ENCODE assay signal across 9 cellular contexts in genomic region chr18:9708882-9709877, GRCh38. TPM values are rescaled to one million over a fixed set of nuclear protein-coding genes. Genes with fewer than 3 reads are reported as not detected.
DNase-seq lines count a peak whose midpoint lies in the region; ATAC-seq and TF ChIP-seq lines count a peak whose summit lies in the region.
"Had no signal": no experiment of that assay in that cellular context is flagged by ENCODE, and none has a peak within 500 bp of the region (broad histone marks: within the 10 kb centered on the region; RNA-seq: fewer than 3 reads in every experiment).

No MANE protein-coding gene starts in this region.

- H3K27ac ChIP-seq in SK-N-SH (ENCODE audit: low read depth in 2 of 2, low read length in 1 of 2) (peak overlapping the region in 1 of 2 experiments; percentile 10; a peak in 1 of 4 replicates), esophagus muscularis mucosa (replicated peaks in 1 of 4) (peak overlapping the region; percentile 92 to 97 (median 94))
- H3K27ac ChIP-seq: 22Rv1 had no signal

- ATAC-seq in natural killer cell (peak; percentile 14 to 42 (median 22)), GM18517 (IDR thresholded peaks at IDR 0.05; ENCODE audit: unreplicated experiment) (no peak)

- 57% methylated on average over 38 of the region's 44 CpGs for WGBS in SK-N-SH (ENCODE audit: low lambda C conversion rate)
- WGBS in esophagus muscularis mucosa, result 8% methylated on average over 44 of the region's 44 CpGs

- peaks cover 39 to 40% of the 10 kb centered on the region in 2 donors for H3K4me1 Mint-ChIP-seq in natural killer cell

- intact Hi-C loops in esophagus muscularis mucosa (cut with DNase I) (no loop called here), natural killer cell (cut with micrococcal nuclease) (no loop called here)

- TF ChIP-seq EP300 in SK-N-SH (IDR thresholded peaks at IDR 0.05; ENCODE audit: borderline replicate concordance in 1 of 2, low read depth in 1 of 2, low read length in 1 of 2) (no peak), esophagus muscularis mucosa (IDR thresholded peaks at IDR 0.05) (no peak)

- peak overlapping the region; percentile 94 for H3K4me3 Mint-ChIP-seq in natural killer cell

- peaks cover 45 to 47% of the 10 kb centered on the region in 2 donors for H3K27me3 Mint-ChIP-seq in natural killer cell (ENCODE audit: low read depth in 2 of 2)

- no peaks in the 10 kb centered on the region for H4K20me1 ChIP-seq in SK-N-SH (ENCODE audit: insufficient read depth)

- peaks cover 56% of the 10 kb centered on the region for H3K79me2 ChIP-seq in SK-N-SH (ENCODE audit: insufficient read depth)

- TF ChIP-seq RAD21 in SK-N-SH (IDR thresholded peaks at IDR 0.05; ENCODE audit: low read length), result no peak

- peak overlapping the region; percentile 63 to 68 for H3K4me3 ChIP-seq in SK-N-SH (ENCODE audit: low read depth in 2 of 2, low read length in 1 of 2)
- H3K4me3 ChIP-seq in esophagus muscularis mucosa, result peak overlapping the region; percentile 83 to 94 (median 91)

- TF ChIP-seq CTCF in SK-N-SH (IDR thresholded peaks at IDR 0.05), result no peak
- TF ChIP-seq CTCF in esophagus muscularis mucosa (IDR thresholded peaks at IDR 0.05), result no peak
- TF ChIP-seq CTCF in natural killer cell (IDR thresholded peaks at IDR 0.05), result no peak

- no peaks in the 10 kb centered on the region for H3K36me3 Mint-ChIP-seq in natural killer cell

- H3K27me3 ChIP-seq in SK-N-SH (ENCODE audit: insufficient read depth) (no peaks in the 10 kb centered on the region), esophagus muscularis mucosa (no peaks in the 10 kb centered on the region)

- no peaks in the 10 kb centered on the region for H3K9me3 Mint-ChIP-seq in natural killer cell

- H3K4me1 ChIP-seq in SK-N-SH (ENCODE audit: control insufficient read depth in 1 of 2, insufficient read depth in 2 of 2, low read depth in 1 of 2, low read length in 1 of 2), result peaks cover 2 to 8% of the 10 kb centered on the region in 2 experiments; a peak in 2 of 4 replicates
- H3K4me1 ChIP-seq in esophagus muscularis mucosa, result peaks cover 9 to 75% (median 67%) of the 10 kb centered on the region in 4 donors

- CTCF ChIA-PET in SK-N-SH (lab: Yijun Ruan, JAX), result interaction anchor here (0.6 to 1.6 kb wide), 2 partner anchors 97 to 129 kb away, joined by 3 to 5 read pairs; no protein-coding TSS in a partner anchor

- peak overlapping the region; percentile 90 for H3K9ac ChIP-seq in SK-N-SH

- H3K4me2 ChIP-seq in SK-N-SH, result peak overlapping the region; percentile 89

- TF ChIP-seq POLR2A in esophagus muscularis mucosa (IDR thresholded peaks at IDR 0.05; ENCODE audit: low read depth), result no peak

- H3K36me3 ChIP-seq in SK-N-SH (replicated peaks in 1 of 2; ENCODE audit: control insufficient read depth in 1 of 2, insufficient read depth in 2 of 2, low read length in 1 of 2) (no peaks in the 10 kb centered on the region), esophagus muscularis mucosa (no peaks in the 10 kb centered on the region)

- POLR2A ChIA-PET in SK-N-SH (lab: Yijun Ruan, JAX), result interaction anchor here (0.7 kb wide), 1 partner anchor 333 kb away, joined by 3 read pairs; no protein-coding TSS in a partner anchor

- H3K9me3 ChIP-seq in SK-N-SH, result no peaks in the 10 kb centered on the region
- H3K9me3 ChIP-seq in esophagus muscularis mucosa, result no peaks in the 10 kb centered on the region

- no peaks in the 10 kb centered on the region for H3K9me2 ChIP-seq in SK-N-SH

- H3F3A ChIP-seq in SK-N-SH (replicated peaks; ENCODE audit: insufficient read depth), result peaks cover 11% of the 10 kb centered on the region

- peak overlapping the region; percentile 26 for H2AFZ ChIP-seq in SK-N-SH (ENCODE audit: low read depth)

- DNase-seq in DMS 273 (lab: John Stamatoyannopoulos, UW; ENCODE audit: unreplicated experiment) (peak; percentile 18), DMS 273 treated with DMSO at 0.1 percent for 48 hours (lab: John Stamatoyannopoulos, UW) (no peak), SK-N-SH (no peak), esophagus muscularis mucosa (ENCODE audit: extremely low spot score) (no peak), natural killer cell (no peak), NCI-H446 treated with DMSO at 0.1 percent for 48 hours (lab: John Stamatoyannopoulos, UW) (no peak), medulla oblongata (ENCODE audit: extremely low spot score) (no peak)

- H3K27ac Mint-ChIP-seq in natural killer cell, result peak overlapping the region; percentile 65 to 87

TF ChIP-seq in SK-N-SH, 30 proteins besides CTCF, POLR2A, EP300 and RAD21:
- TF ChIP-seq TAF1 (IDR thresholded peaks at IDR 0.05; ENCODE audit: borderline replicate concordance, low read depth, low read length) (no peak), TEAD4 (IDR thresholded peaks at IDR 0.05; ENCODE audit: borderline replicate concordance, insufficient read depth) (no peak), SIN3A (IDR thresholded peaks at IDR 0.05; ENCODE audit: borderline replicate concordance, low read depth, low read length) (no peak), GATA2 (CRISPR knock-in tag; IDR thresholded peaks at IDR 0.05) (no peak), USF2 (IDR thresholded peaks at IDR 0.05; ENCODE audit: borderline replicate concordance, low read depth, low read length) (no peak), USF1 (IDR thresholded peaks at IDR 0.05; ENCODE audit: borderline replicate concordance, low read depth) (no peak), EZH2phosphoT487 (IDR thresholded peaks at IDR 0.05; ENCODE audit: borderline replicate concordance, low read depth) (no peak), FOSL2 (IDR thresholded peaks at IDR 0.05; ENCODE audit: borderline replicate concordance, low read depth) (no peak), RFX5 (IDR thresholded peaks at IDR 0.05; ENCODE audit: low read length) (no peak), POLR2AphosphoS5 (IDR thresholded peaks at IDR 0.05; ENCODE audit: low read depth, low read length) (no peak)

RNA-seq across cellular contexts. Expression of gene RAB31, which starts 1.1 kb away (rescaled TPM):
- polyA plus RNA-seq in SK-N-SH (2012; rRNA removed), result 22.4 and 23.0 TPM in 2 replicates
- 30.5 and 34.5 TPM in 2 replicates for polyA plus RNA-seq in SK-N-SH (2012; cell fraction: cytosol; rRNA removed)
- polyA plus RNA-seq in SK-N-SH (2012; cell fraction: nucleus; rRNA removed), result 17.8 and 28.6 TPM in 2 replicates
- total RNA-seq in esophagus muscularis mucosa, result 100 to 1,000 TPM in 2 of 4 donors, 10 to 100 TPM in 2; 94.0 to 145 (median 107) TPM
- 10 to 100 TPM in 1 of 3 donors, 1 to 10 TPM in 2; 5.3 to 26.1 (median 9.9) TPM for total RNA-seq in natural killer cell
